14 cellular contexts compared by ENCODE assay signal in genomic region chr7:83985766-83986165, GRCh38.
DNase-seq lines count a peak whose midpoint lies in the region; ATAC-seq, FAIRE-seq and TF ChIP-seq lines count a peak whose summit lies in the region.
"Had no signal": no experiment of that assay in that cellular context is flagged by ENCODE, and none has a peak within 500 bp of the region (broad histone marks: within the 10 kb centered on the region; RNA-seq: fewer than 3 reads in every experiment).

No MANE protein-coding gene starts in this region.

- H2BK120ac ChIP-seq in IMR-90 (ENCODE audit: low read depth, low read length) (no peak overlapping the region), H1 (replicated peaks; ENCODE audit: low read depth, low read length) (no peak overlapping the region), mesenchymal stem cell (ENCODE audit: low read depth, low read length) (no peak overlapping the region)

- peaks cover 0 to 5% (median 0%) of the 10 kb centered on the region in 9 donors for H3K9me3 Mint-ChIP-seq in naive thymus-derived CD8-positive, alpha-beta T cell
- H3K9me3 Mint-ChIP-seq: CD8-positive, alpha-beta T cell had no signal

- no TSS peak for BruUV-seq in IMR-90 (replicated peaks; lab: Mats Ljungman, UMichigan)

- TF ChIP-seq RAD21 in IMR-90 (IDR thresholded peaks at IDR 0.05; ENCODE audit: low read length) (no peak), H1 (IDR thresholded peaks at IDR 0.05 in 1 of 2, conservative IDR thresholded peaks at IDR 0.05 in 1 of 2; ENCODE audit: low read depth in 2 of 2, low read length in 2 of 2) (no peak)

- no peak overlapping the region for H4K8ac ChIP-seq in IMR-90 (ENCODE audit: low read depth in 2 of 2, low read length in 2 of 2)
- H4K8ac ChIP-seq in H1 (ENCODE audit: extremely low read depth, insufficient read depth, low read length) = no peak overlapping the region
- H4K8ac ChIP-seq in mesenchymal stem cell (ENCODE audit: low read length) = no peak overlapping the region

- 80% methylated on average over 2 of the region's 5 CpGs; no CpG with 5 or more reads in 1 of the 2 experiments for WGBS in IMR-90 (ENCODE audit: extremely low coverage in 2 of 2, insufficient read length in 1 of 2), 2 experiments
- 93% methylated on average over 5 of the region's 5 CpGs; no CpG with 5 or more reads in 1 of the 2 experiments for WGBS in H1 (ENCODE audit: extremely low coverage in 1 of 2, insufficient coverage in 1 of 2, insufficient read length in 1 of 2, insufficient replicate concordance in 2 of 2, low coverage in 1 of 2, low lambda C conversion rate in 2 of 2, missing lambda C conversion rate in 1 of 2), 2 experiments
- 86% methylated on average over 5 of the region's 5 CpGs for WGBS in mesenchymal stem cell

- H4K20me1 ChIP-seq in IMR-90 (ENCODE audit: insufficient read depth, low read length) (no peaks in the 10 kb centered on the region), H1 (replicated peaks in 1 of 2; ENCODE audit: control insufficient read depth in 1 of 2, insufficient read depth in 2 of 2, low read length in 2 of 2) (no peaks in the 10 kb centered on the region)
- H4K20me1 ChIP-seq: BLaER1 treated with 17β-estradiol and CSF1 and Interleukin-3, amounts not matched to agents 10 nM and 100 nM had no signal

- TF ChIP-seq EP300 in H1 (IDR thresholded peaks at IDR 0.05; ENCODE audit: borderline replicate concordance in 1 of 2, low read depth in 2 of 2, low read length in 2 of 2) = no peak

- no peak overlapping the region for H4K91ac ChIP-seq in IMR-90 (ENCODE audit: insufficient read depth, low read depth, low read length)
- no peak overlapping the region for H4K91ac ChIP-seq in H1 (replicated peaks; ENCODE audit: insufficient read length, low read length)
- H4K91ac ChIP-seq in mesenchymal stem cell (ENCODE audit: low read length) = no peak overlapping the region

- no peak for TF ChIP-seq CTCF in IMR-90 (conservative IDR thresholded peaks at IDR 0.05; ENCODE audit: low read depth, low read length)
- TF ChIP-seq CTCF in H1 (IDR thresholded peaks at IDR 0.05; ENCODE audit: control extremely low read depth in 1 of 3, insufficient read depth in 1 of 3, low read depth in 1 of 3, low read length in 3 of 3) = no peak

- no peaks in the 10 kb centered on the region for H3K9me3 ChIP-seq in IMR-90 (ENCODE audit: control insufficient read depth, insufficient read depth, low read length)
- H3K9me3 ChIP-seq in H1 (ENCODE audit: insufficient read depth in 2 of 2, low read depth in 1 of 2, low read length in 1 of 2) = no peaks in the 10 kb centered on the region
- H3K9me3 ChIP-seq in mesenchymal stem cell (ENCODE audit: control insufficient read depth, low read length) = no peaks in the 10 kb centered on the region
- H3K9me3 ChIP-seq: BLaER1 treated with 17β-estradiol and CSF1 and Interleukin-3, amounts not matched to agents 10 nM and 100 nM; HAP-1 had no signal

- H3K4me1 Mint-ChIP-seq in naive thymus-derived CD8-positive, alpha-beta T cell = peaks cover 0 to 6% (median 3%) of the 10 kb centered on the region in 4 donors
- H3K4me1 Mint-ChIP-seq: B cell had no signal

- POLR2A ChIA-PET in IMR-90 (lab: Charles Lee; ENCODE audit: unreplicated experiment) = no interaction called here
- POLR2A ChIA-PET in H1 (lab: Charles Lee; ENCODE audit: partially characterized antibody) = no interaction called here
- POLR2A ChIA-PET in naive thymus-derived CD8-positive, alpha-beta T cell (lab: Charles Lee) = no interaction called here

- no peak overlapping the region for H2AFZ ChIP-seq in IMR-90 (replicated peaks; ENCODE audit: low read length, poor library complexity)
- no peak overlapping the region for H2AFZ ChIP-seq in H1 (ENCODE audit: low read length)
- no peak overlapping the region for H2AFZ ChIP-seq in mesenchymal stem cell (ENCODE audit: low read depth, low read length)

- H3K18ac ChIP-seq in IMR-90 (ENCODE audit: low read depth, low read length) (no peak overlapping the region; the same call in 1 of the 2 replicates), H1 (ENCODE audit: extremely low read depth, low read length) (no peak overlapping the region), mesenchymal stem cell (ENCODE audit: low read depth in 1 of 2, low read length in 2 of 2) (no peak overlapping the region)

- H2AK5ac ChIP-seq in IMR-90 (ENCODE audit: low read depth, low read length) (no peak overlapping the region), H1 (ENCODE audit: low read depth, low read length) (no peak overlapping the region), mesenchymal stem cell (ENCODE audit: low read length, severe bottlenecking) (no peak overlapping the region)

- TF ChIP-seq POLR2A in IMR-90 (IDR thresholded peaks at IDR 0.05; ENCODE audit: low read depth, low read length) (no peak), H1 (IDR thresholded peaks at IDR 0.05; ENCODE audit: control extremely low read depth in 1 of 2, low read depth in 2 of 2, low read length in 2 of 2) (no peak)

- in situ Hi-C loops in IMR-90 (cut with MboI; ENCODE audit: low sequenced_read_pairs) = loop anchor here (10.0 kb wide), 1 partner anchor 209 kb away; the partner anchor contains the start of gene SEMA3A

- H3K79me1 ChIP-seq in IMR-90 (ENCODE audit: low read depth in 1 of 2, low read length in 2 of 2) (peaks cover 4 to 9% of the 10 kb centered on the region in 2 experiments; a peak in 1 of 4 replicates), H1 (ENCODE audit: low read depth, low read length) (no peaks in the 10 kb centered on the region; the same call in 1 of the 2 replicates), mesenchymal stem cell (replicated peaks; ENCODE audit: low read length, poor library complexity, severe bottlenecking) (no peaks in the 10 kb centered on the region)

- H2BK15ac ChIP-seq in IMR-90 (ENCODE audit: low read depth, low read length) = no peak overlapping the region
- no peak overlapping the region for H2BK15ac ChIP-seq in H1 (ENCODE audit: low read length)
- H2BK15ac ChIP-seq in mesenchymal stem cell (ENCODE audit: low read depth, poor library complexity, severe bottlenecking) = no peak overlapping the region

- H3K4me3 Mint-ChIP-seq in naive thymus-derived CD8-positive, alpha-beta T cell = no peak overlapping the region
- H3K4me3 Mint-ChIP-seq: B cell; CD8-positive, alpha-beta T cell had no signal

- no peaks in the 10 kb centered on the region for H3K36me3 Mint-ChIP-seq in naive thymus-derived CD8-positive, alpha-beta T cell
- H3K36me3 Mint-ChIP-seq: CD8-positive, alpha-beta T cell had no signal

- no peak overlapping the region for H2AK9ac ChIP-seq in IMR-90 (replicated peaks; ENCODE audit: low read depth, low read length, poor library complexity)

- H3K4me2 ChIP-seq in IMR-90 (ENCODE audit: low read depth, low read length) (no peak overlapping the region), H1 (ENCODE audit: insufficient read depth in 1 of 2, low read depth in 2 of 2, low read length in 2 of 2) (no peak overlapping the region), mesenchymal stem cell (ENCODE audit: low read length, poor library complexity, severe bottlenecking) (no peak overlapping the region)
- H3K4me2 ChIP-seq: BLaER1 treated with 17β-estradiol and CSF1 and Interleukin-3, amounts not matched to agents 10 nM and 100 nM had no signal

- FAIRE-seq in H1 (lab: Jason Lieb, UNC) = peak; percentile 13

- CTCF ChIA-PET in IMR-90 (lab: Yijun Ruan, JAX) (interaction anchor here (1.0 kb wide), 1 partner anchor 50 kb away, joined by 3 read pairs; no protein-coding TSS in a partner anchor), H1 (lab: Charles Lee; ENCODE audit: partially characterized antibody) (interaction anchor here (0.7 to 1.4 kb wide), 2 partner anchors 21 to 57 kb away, joined by 3 to 4 read pairs; no protein-coding TSS in a partner anchor)

- peaks cover 7% of the 10 kb centered on the region for H3K36me3 ChIP-seq in IMR-90 (ENCODE audit: control insufficient read depth, insufficient read depth, low read length)
- peaks cover 0 to 6% (median 2%) of the 10 kb centered on the region in 4 experiments; a peak in 3 of 8 replicates for H3K36me3 ChIP-seq in H1 (ENCODE audit: control insufficient read depth in 2 of 4, insufficient read depth in 4 of 4, low read length in 3 of 4)
- no peaks in the 10 kb centered on the region for H3K36me3 ChIP-seq in mesenchymal stem cell (ENCODE audit: control insufficient read depth in 1 of 2, insufficient read depth in 2 of 2, low read depth in 1 of 2, low read length in 2 of 2)
- H3K36me3 ChIP-seq: BLaER1 treated with 17β-estradiol and CSF1 and Interleukin-3, amounts not matched to agents 10 nM and 100 nM; HAP-1 had no signal

- H3K27ac Mint-ChIP-seq in naive thymus-derived CD8-positive, alpha-beta T cell = peak overlapping the region in 1 of 10 donors; percentile 26
- H3K27ac Mint-ChIP-seq: B cell; CD8-positive, alpha-beta T cell had no signal

- H3K14ac ChIP-seq in IMR-90 (replicated peaks; ENCODE audit: low read depth, low read length) (no peak overlapping the region), H1 (ENCODE audit: insufficient read length) (no peak overlapping the region), mesenchymal stem cell (ENCODE audit: low read length in 2 of 2) (no peak overlapping the region)

- dilution Hi-C loops in IMR-90 (cut with HindIII; ENCODE audit: low sequenced_read_pairs, unreplicated experiment) = no loop called here

- ATAC-seq in IMR-90 (ENCODE audit: low read depth) (no peak), HG03565 (IDR thresholded peaks at IDR 0.05; ENCODE audit: unreplicated experiment) (no peak)
- ATAC-seq in naive thymus-derived CD8-positive, alpha-beta T cell = no peak
- ATAC-seq: CD8-positive, alpha-beta T cell had no signal

- DNase-seq in IMR-90 = peak; percentile 4
- DNase-seq in amniotic epithelial cell (ENCODE audit: low read depth) = peak; percentile 91
- DNase-seq in H1 (ENCODE audit: low read depth in 1 of 2, low spot score in 2 of 2) = no peak
- peak; percentile 16 for DNase-seq in mesenchymal stem cell
- no peak for DNase-seq in NCI-H1105 treated with DMSO at 0.1 percent for 48 hours (lab: John Stamatoyannopoulos, UW)
- no peak for DNase-seq in naive thymus-derived CD8-positive, alpha-beta T cell
- DNase-seq: Calu3; CD8-positive, alpha-beta T cell; DMS79 treated with DMSO at 0.1 percent for 48 hours; GF-D8 had no signal

- no peaks in the 10 kb centered on the region; the same call in 1 of the 2 replicates for H3K23me2 ChIP-seq in H1 (ENCODE audit: low read depth, low read length)

- H3K4ac ChIP-seq in IMR-90 (ENCODE audit: low read depth, low read length) (no peak overlapping the region), H1 (replicated peaks; ENCODE audit: insufficient read length, low read depth, low read length) (no peak overlapping the region), mesenchymal stem cell (ENCODE audit: low read depth in 1 of 2, low read length in 2 of 2) (no peak overlapping the region)

- H4K5ac ChIP-seq in IMR-90 (ENCODE audit: low read depth, low read length) (no peak overlapping the region; the same call in 1 of the 2 replicates), H1 (ENCODE audit: insufficient read length, low read depth, low read length) (no peak overlapping the region)

- H3K79me2 ChIP-seq in H1 (ENCODE audit: control insufficient read depth in 1 of 2, insufficient read depth in 2 of 2, low read length in 2 of 2) = no peaks in the 10 kb centered on the region

- no peak overlapping the region; the same call in 1 of the 2 replicates for H3K23ac ChIP-seq in IMR-90 (ENCODE audit: low read depth, low read length)
- H3K23ac ChIP-seq in H1 (ENCODE audit: insufficient read length) = no peak overlapping the region
- no peak overlapping the region for H3K23ac ChIP-seq in mesenchymal stem cell (ENCODE audit: low read length in 2 of 2)

- intact Hi-C loops in IMR-90 (cut with micrococcal nuclease) = no loop called here

- H3K27me3 ChIP-seq in IMR-90 (ENCODE audit: control insufficient read depth, insufficient read depth, low read length) = no peaks in the 10 kb centered on the region
- H3K27me3 ChIP-seq in H1 (replicated peaks in 1 of 4; ENCODE audit: control insufficient read depth in 3 of 4, extremely low read depth in 1 of 4, insufficient read depth in 3 of 4, low read length in 3 of 4) = no peaks in the 10 kb centered on the region
- no peaks in the 10 kb centered on the region for H3K27me3 ChIP-seq in mesenchymal stem cell (ENCODE audit: control insufficient read depth in 1 of 2, insufficient read depth in 1 of 2, low read length in 2 of 2)
- H3K27me3 ChIP-seq: BLaER1 treated with 17β-estradiol and CSF1 and Interleukin-3, amounts not matched to agents 10 nM and 100 nM had no signal

- H3K9me1 ChIP-seq in IMR-90 (ENCODE audit: insufficient read depth, low read length) = no peaks in the 10 kb centered on the region; the same call in 1 of the 2 replicates

- no peak overlapping the region for H2BK5ac ChIP-seq in IMR-90 (ENCODE audit: low read depth, low read length, poor library complexity, severe bottlenecking)
- H2BK5ac ChIP-seq in H1 (ENCODE audit: low read depth, low read length) = no peak overlapping the region
- H2BK5ac ChIP-seq in mesenchymal stem cell (ENCODE audit: low read depth, low read length, poor library complexity, severe bottlenecking) = no peak overlapping the region

- H3K9ac ChIP-seq in IMR-90 (ENCODE audit: low read depth, low read length) (no peak overlapping the region), H1 (replicated peaks in 1 of 4; ENCODE audit: extremely low read depth in 1 of 4, low read depth in 3 of 4, low read length in 3 of 4) (no peak overlapping the region), mesenchymal stem cell (ENCODE audit: low read length) (no peak overlapping the region)
- H3K9ac ChIP-seq: BLaER1 treated with 17β-estradiol and CSF1 and Interleukin-3, amounts not matched to agents 10 nM and 100 nM had no signal

- H3K4me3 ChIP-seq in IMR-90 (ENCODE audit: insufficient read depth, low read depth, low read length) (no peak overlapping the region), H1 (ENCODE audit: extremely low read depth in 1 of 4, insufficient read depth in 2 of 4, low read depth in 3 of 4, low read length in 4 of 4) (no peak overlapping the region), mesenchymal stem cell (ENCODE audit: insufficient read depth in 1 of 2, low read depth in 1 of 2, low read length in 2 of 2) (no peak overlapping the region)
- H3K4me3 ChIP-seq: BLaER1 treated with 17β-estradiol and CSF1 and Interleukin-3, amounts not matched to agents 10 nM and 100 nM; HAP-1 had no signal

- H2BK20ac ChIP-seq in IMR-90 (ENCODE audit: low read depth, low read length) (no peak overlapping the region), H1 (ENCODE audit: low read length) (no peak overlapping the region)

- H3K27me3 Mint-ChIP-seq in naive thymus-derived CD8-positive, alpha-beta T cell = no peaks in the 10 kb centered on the region
- H3K27me3 Mint-ChIP-seq: B cell had no signal

- H3K56ac ChIP-seq in IMR-90 (ENCODE audit: extremely low read depth, insufficient read depth, low read length) (no peak overlapping the region), H1 (replicated peaks; ENCODE audit: insufficient read length, low read depth, low read length) (no peak overlapping the region)

- H3K4me1 ChIP-seq in IMR-90 (ENCODE audit: control insufficient read depth, insufficient read depth, low read length) (no peaks in the 10 kb centered on the region; the same call in 1 of the 2 replicates), H1 (replicated peaks in 1 of 4; ENCODE audit: control insufficient read depth in 3 of 4, insufficient read depth in 4 of 4, low read length in 3 of 4) (no peaks in the 10 kb centered on the region), mesenchymal stem cell (ENCODE audit: control insufficient read depth, insufficient read depth, low read depth, low read length) (no peaks in the 10 kb centered on the region)
- H3K4me1 ChIP-seq: BLaER1 treated with 17β-estradiol and CSF1 and Interleukin-3, amounts not matched to agents 10 nM and 100 nM; HAP-1 had no signal

- H2BK12ac ChIP-seq in H1 (ENCODE audit: low read depth, low read length) (no peak overlapping the region), mesenchymal stem cell (ENCODE audit: low read length in 2 of 2) (no peak overlapping the region)

- H3K27ac ChIP-seq in IMR-90 (ENCODE audit: insufficient read depth, low read length) (no peak overlapping the region), H1 (ENCODE audit: low read depth, low read length) (no peak overlapping the region), mesenchymal stem cell (ENCODE audit: low read length, poor library complexity, severe bottlenecking) (no peak overlapping the region)
- H3K27ac ChIP-seq: BLaER1 treated with 17β-estradiol and CSF1 and Interleukin-3, amounts not matched to agents 10 nM and 100 nM had no signal

Comparison
In these comparisons a context has a peak if more than half of its experiments do, and no peak if none do; other contexts are left out.
1. DNase-seq: peak in IMR-90 (single experiment), amniotic epithelial cell (single experiment) and mesenchymal stem cell (single experiment); none in H1 (0 of 2), NCI-H1105 treated with DMSO at 0.1 percent for 48 hours (single experiment) and naive thymus-derived CD8-positive, alpha-beta T cell (0 of 10).